In genomic region chr6:48765352-48765961, GRCh38 we compare ENCODE assay signal across 9 cellular contexts.
DNase-seq lines count a peak whose midpoint lies in the region; ATAC-seq, FAIRE-seq and TF ChIP-seq lines count a peak whose summit lies in the region.
"Had no signal": no experiment of that assay in that cellular context is flagged by ENCODE, and none has a peak within 500 bp of the region (broad histone marks: within the 10 kb centered on the region; RNA-seq: fewer than 3 reads in every experiment).

No MANE protein-coding gene starts in this region.

- H3K79me2 ChIP-seq in OCI-LY1 (ENCODE audit: insufficient read depth, low read length) (no peaks in the 10 kb centered on the region), H1 (ENCODE audit: control insufficient read depth in 1 of 2, insufficient read depth in 2 of 2, low read length in 2 of 2) (no peaks in the 10 kb centered on the region)

- H2BK120ac ChIP-seq in H1 (replicated peaks; ENCODE audit: low read depth, low read length) = no peak overlapping the region

- TF ChIP-seq POLR2A in H1 (IDR thresholded peaks at IDR 0.05; ENCODE audit: control extremely low read depth in 1 of 2, low read depth in 2 of 2, low read length in 2 of 2) (no peak), vagina (IDR thresholded peaks at IDR 0.05) (no peak)

- no peak overlapping the region for H3K27ac Mint-ChIP-seq in CD4-positive, alpha-beta memory T cell
- H3K27ac Mint-ChIP-seq: IgD-negative memory B cell had no signal

- H4K91ac ChIP-seq in H1 (replicated peaks; ENCODE audit: insufficient read length, low read length) = no peak overlapping the region

- peak; percentile 91 for FAIRE-seq in H1 (lab: Jason Lieb, UNC)

- H3K79me1 ChIP-seq in H1 (ENCODE audit: low read depth, low read length) = no peaks in the 10 kb centered on the region

- no peak overlapping the region for H2BK12ac ChIP-seq in H1 (ENCODE audit: low read depth, low read length)

- H2AK5ac ChIP-seq in H1 (ENCODE audit: low read depth, low read length) = no peak overlapping the region

- H3K9me2 ChIP-seq in OCI-LY1 (ENCODE audit: low read depth, low read length) = no peaks in the 10 kb centered on the region

- no peak overlapping the region for H2BK5ac ChIP-seq in H1 (ENCODE audit: low read depth, low read length)

- H3K56ac ChIP-seq in H1 (replicated peaks; ENCODE audit: insufficient read length, low read depth, low read length) = no peak overlapping the region

- no peaks in the 10 kb centered on the region for H3K27me3 ChIP-seq in OCI-LY1 (ENCODE audit: insufficient read depth, low read length)
- no peaks in the 10 kb centered on the region for H3K27me3 ChIP-seq in H1 (replicated peaks in 1 of 4; ENCODE audit: control insufficient read depth in 3 of 4, extremely low read depth in 1 of 4, insufficient read depth in 3 of 4, low read length in 3 of 4)
- no peaks in the 10 kb centered on the region for H3K27me3 ChIP-seq in vagina
- H3K27me3 ChIP-seq in CD4-positive, alpha-beta memory T cell (ENCODE audit: insufficient read depth, low read length) = no peaks in the 10 kb centered on the region

- POLR2A ChIA-PET in H1 (lab: Charles Lee; ENCODE audit: partially characterized antibody) = no interaction called here
- POLR2A ChIA-PET in CD4-positive, alpha-beta memory T cell (lab: Charles Lee; ENCODE audit: partially characterized antibody) = no interaction called here

- no peaks in the 10 kb centered on the region for H3K27me3 Mint-ChIP-seq in CD4-positive, alpha-beta memory T cell
- H3K27me3 Mint-ChIP-seq: IgD-negative memory B cell had no signal

- H3K36me3 Mint-ChIP-seq in CD4-positive, alpha-beta memory T cell = no peaks in the 10 kb centered on the region
- H3K36me3 Mint-ChIP-seq: IgD-negative memory B cell had no signal

- no peak overlapping the region for H3K4me2 ChIP-seq in OCI-LY1 (ENCODE audit: low read length)
- peak overlapping the region in 1 of 2 experiments; percentile 26; a peak in 1 of 4 replicates for H3K4me2 ChIP-seq in H1 (ENCODE audit: insufficient read depth in 1 of 2, low read depth in 2 of 2, low read length in 2 of 2)

- H3K4ac ChIP-seq in H1 (replicated peaks; ENCODE audit: insufficient read length, low read depth, low read length) = no peak overlapping the region

- H3K18ac ChIP-seq in H1 (ENCODE audit: extremely low read depth, low read length) = no peak overlapping the region

- H3K9ac ChIP-seq in OCI-LY1 (ENCODE audit: low read length) = no peak overlapping the region
- no peak overlapping the region for H3K9ac ChIP-seq in H1 (replicated peaks in 1 of 4; ENCODE audit: extremely low read depth in 1 of 4, low read depth in 3 of 4, low read length in 3 of 4)

- H4K8ac ChIP-seq in H1 (ENCODE audit: extremely low read depth, insufficient read depth, low read length) = no peak overlapping the region

- H3K27ac ChIP-seq in OCI-LY1 (ENCODE audit: low read depth, low read length, poor library complexity, severe bottlenecking) = no peak overlapping the region
- no peak overlapping the region for H3K27ac ChIP-seq in H1 (ENCODE audit: low read depth, low read length)
- H3K27ac ChIP-seq in vagina = no peak overlapping the region
- H3K27ac ChIP-seq in CD4-positive, alpha-beta memory T cell (ENCODE audit: low read depth, low read length) = no peak overlapping the region

- no peaks in the 10 kb centered on the region for H3K23me2 ChIP-seq in H1 (ENCODE audit: low read depth, low read length)

- no peak overlapping the region for H3K23ac ChIP-seq in H1 (ENCODE audit: insufficient read length)

- H3K4me1 ChIP-seq in OCI-LY1 (ENCODE audit: insufficient read depth, low read length, severe bottlenecking) (no peaks in the 10 kb centered on the region), H1 (replicated peaks in 1 of 4; ENCODE audit: control insufficient read depth in 3 of 4, insufficient read depth in 4 of 4, low read length in 3 of 4) (peaks cover 0 to 8% (median 2%) of the 10 kb centered on the region in 4 experiments; a peak in 3 of 7 replicates), vagina (no peaks in the 10 kb centered on the region)
- no peaks in the 10 kb centered on the region for H3K4me1 ChIP-seq in CD4-positive, alpha-beta memory T cell (ENCODE audit: insufficient read depth, low read length)

- H3K14ac ChIP-seq in H1 (ENCODE audit: insufficient read length) = no peak overlapping the region

- H2BK20ac ChIP-seq in H1 (ENCODE audit: low read length) = no peak overlapping the region

- CTCF ChIA-PET in H1 (lab: Charles Lee; ENCODE audit: partially characterized antibody) = interaction anchor here (0.7 to 2.6 kb wide), 19 partner anchors 8 to 978 kb away, joined by 3 to 12 read pairs (median 3); no protein-coding TSS in a partner anchor
- CTCF ChIA-PET in CD4-positive, alpha-beta memory T cell (lab: Charles Lee; ENCODE audit: partially characterized antibody) = no interaction called here

- no peak overlapping the region for H4K5ac ChIP-seq in H1 (ENCODE audit: insufficient read length, low read depth, low read length)

- H4K20me1 ChIP-seq in OCI-LY1 (ENCODE audit: insufficient read depth, low read length) = no peaks in the 10 kb centered on the region
- no peaks in the 10 kb centered on the region for H4K20me1 ChIP-seq in H1 (replicated peaks in 1 of 2; ENCODE audit: control insufficient read depth in 1 of 2, insufficient read depth in 2 of 2, low read length in 2 of 2)

- H3K9me3 ChIP-seq in OCI-LY1 (ENCODE audit: low read length) = no peaks in the 10 kb centered on the region
- no peaks in the 10 kb centered on the region for H3K9me3 ChIP-seq in H1 (ENCODE audit: insufficient read depth in 2 of 2, low read depth in 1 of 2, low read length in 1 of 2)
- H3K9me3 ChIP-seq in vagina = no peaks in the 10 kb centered on the region
- no peaks in the 10 kb centered on the region for H3K9me3 ChIP-seq in CD4-positive, alpha-beta memory T cell (ENCODE audit: control insufficient read depth in 1 of 2, low read length in 2 of 2)

- H3K9me3 Mint-ChIP-seq in CD4-positive, alpha-beta memory T cell = peaks cover 0 to 9% (median 2%) of the 10 kb centered on the region in 8 donors

- peak; percentile 45 for TF ChIP-seq CTCF in OCI-LY1 (IDR thresholded peaks at IDR 0.05; ENCODE audit: low read length)
- TF ChIP-seq CTCF in H1 (IDR thresholded peaks at IDR 0.05; ENCODE audit: control extremely low read depth in 1 of 3, insufficient read depth in 1 of 3, low read depth in 1 of 3, low read length in 3 of 3) = peak in 2 of 3 experiments; percentile 52 to 62; a peak in 2 of 4 replicates
- no peak for TF ChIP-seq CTCF in vagina (IDR thresholded peaks at IDR 0.05)

- TF ChIP-seq EP300 in H1 (IDR thresholded peaks at IDR 0.05; ENCODE audit: borderline replicate concordance in 1 of 2, low read depth in 2 of 2, low read length in 2 of 2) = no peak

- H2AFZ ChIP-seq in OCI-LY1 (ENCODE audit: low read length) = no peak overlapping the region
- peak overlapping the region; percentile 25; the same call in 1 of the 2 replicates for H2AFZ ChIP-seq in H1 (ENCODE audit: low read length)

- H3F3A ChIP-seq in OCI-LY1 (ENCODE audit: insufficient read depth, low read length) = no peaks in the 10 kb centered on the region

- 25% methylated on average over 7 of the region's 7 CpGs; no CpG with 5 or more reads in 1 of the 2 experiments for WGBS in H1 (ENCODE audit: extremely low coverage in 1 of 2, insufficient coverage in 1 of 2, insufficient read length in 1 of 2, insufficient replicate concordance in 2 of 2, low coverage in 1 of 2, low lambda C conversion rate in 2 of 2, missing lambda C conversion rate in 1 of 2), 2 experiments

- intact Hi-C loops in vagina (cut with DNase I) = no loop called here
- intact Hi-C loops in CD4-positive, alpha-beta memory T cell (cut with micrococcal nuclease) = no loop called here

- peak; percentile 0 for DNase-seq in DMS 273 treated with DMSO at 0.1 percent for 48 hours (lab: John Stamatoyannopoulos, UW)
- DNase-seq in HT1080 (ENCODE audit: low read depth) = peak; percentile 57
- peak in 1 of 2 experiments; percentile 25 for DNase-seq in H1 (ENCODE audit: low read depth in 1 of 2, low spot score in 2 of 2)
- DNase-seq in mucosa of gallbladder (ENCODE audit: low spot score) = peak; percentile 28
- DNase-seq in vagina (ENCODE audit: extremely low spot score in 2 of 2) = no peak
- DNase-seq in CD4-positive, alpha-beta memory T cell = no peak

- H3K36me3 ChIP-seq in OCI-LY1 (ENCODE audit: insufficient read depth, low read length) (no peaks in the 10 kb centered on the region), H1 (ENCODE audit: control insufficient read depth in 2 of 4, insufficient read depth in 4 of 4, low read length in 3 of 4) (no peaks in the 10 kb centered on the region), vagina (no peaks in the 10 kb centered on the region)
- H3K36me3 ChIP-seq in CD4-positive, alpha-beta memory T cell (ENCODE audit: insufficient read depth, low read length) = no peaks in the 10 kb centered on the region

- no peaks in the 10 kb centered on the region for H3K4me1 Mint-ChIP-seq in CD4-positive, alpha-beta memory T cell
- H3K4me1 Mint-ChIP-seq: IgD-negative memory B cell had no signal

- no peak for ATAC-seq in GM18873 (IDR thresholded peaks at IDR 0.05; ENCODE audit: low FRiP score, unreplicated experiment)

- H3K4me3 ChIP-seq in OCI-LY1 (ENCODE audit: low read depth, low read length, poor library complexity, severe bottlenecking) (no peak overlapping the region), H1 (ENCODE audit: extremely low read depth in 1 of 4, insufficient read depth in 2 of 4, low read depth in 3 of 4, low read length in 4 of 4) (peak overlapping the region in 1 of 4 experiments; percentile 37; a peak in 1 of 8 replicates), vagina (no peak overlapping the region)
- no peak overlapping the region for H3K4me3 ChIP-seq in CD4-positive, alpha-beta memory T cell (ENCODE audit: low read length in 2 of 2)

- peak; percentile 84 to 85 for TF ChIP-seq RAD21 in H1 (IDR thresholded peaks at IDR 0.05 in 1 of 2, conservative IDR thresholded peaks at IDR 0.05 in 1 of 2; ENCODE audit: low read depth in 2 of 2, low read length in 2 of 2)

- no peak overlapping the region for H3K4me3 Mint-ChIP-seq in CD4-positive, alpha-beta memory T cell
- H3K4me3 Mint-ChIP-seq: IgD-negative memory B cell had no signal

- H2BK15ac ChIP-seq in H1 (ENCODE audit: low read length) = no peak overlapping the region

TF ChIP-seq in H1, 55 proteins besides CTCF, POLR2A, EP300 and RAD21 (continues in another document):
- peak; percentile 21 for TF ChIP-seq SIX5 (IDR thresholded peaks at IDR 0.05; ENCODE audit: low read depth, low read length)
- TF ChIP-seq KDM4A (IDR thresholded peaks at IDR 0.05; ENCODE audit: low read depth, low read length, severe bottlenecking) = no peak

Comparison
In these comparisons a context has a peak if more than half of its experiments do, and no peak if none do; other contexts are left out.
1. DNase-seq: peak in DMS 273 treated with DMSO at 0.1 percent for 48 hours (single experiment), HT1080 (single experiment) and mucosa of gallbladder (single experiment); none in vagina (0 of 2) and CD4-positive, alpha-beta memory T cell (0 of 5).
2. CTCF ChIP-seq: peak in OCI-LY1 (single experiment) and H1 (2 of 3); none in vagina (0 of 3).